ENCODE assay signal across 16 cellular contexts in the genomic region with DNA sequence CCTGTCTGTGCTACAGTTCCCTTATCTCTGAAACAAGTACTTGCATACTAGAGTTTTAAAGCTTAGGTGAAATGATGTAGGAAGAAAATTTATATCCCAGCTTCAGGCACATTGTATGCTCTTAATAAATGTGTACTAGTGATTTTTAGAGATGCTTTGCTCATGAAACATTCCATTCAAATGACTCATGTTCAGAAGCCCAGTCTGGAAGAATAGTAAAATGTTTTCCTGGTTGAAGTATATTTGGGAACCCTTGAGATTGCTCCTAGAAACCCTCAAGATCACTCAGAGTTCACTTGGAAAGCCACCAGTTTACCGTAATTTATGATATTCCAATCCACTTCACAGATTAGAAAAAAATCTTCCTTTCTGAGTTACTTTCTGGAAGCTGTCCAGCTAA.
"Had no signal": no experiment of that assay in that cellular context is flagged by ENCODE, and none has a peak within 500 bp of the region (broad histone marks: within the 10 kb centered on the region; RNA-seq: fewer than 3 reads in every experiment).

No MANE protein-coding gene starts in this region.

- H3K27ac Mint-ChIP-seq: stimulated activated naive CD8-positive, alpha-beta T cell treated with anti-CD3 and anti-CD28 coated beads, Interleukin-15, amount 100 ng/mL, for 72 hours had no signal

- H3K4me3 Mint-ChIP-seq: neural crest cell; stimulated activated naive CD8-positive, alpha-beta T cell treated with anti-CD3 and anti-CD28 coated beads, Interleukin-15, amount 100 ng/mL, for 72 hours had no signal

- H3K4me3 ChIP-seq: cardiac muscle cell, dorsolateral prefrontal cortex, esophagus muscularis mucosa, psoas muscle, right lobe of liver, thoracic aorta had no signal

- H3K9me3 Mint-ChIP-seq: neural crest cell; stimulated activated naive CD8-positive, alpha-beta T cell treated with anti-CD3 and anti-CD28 coated beads, Interleukin-15, amount 100 ng/mL, for 72 hours had no signal

- H3K36me3 ChIP-seq: cardiac muscle cell, esophagus muscularis mucosa, right lobe of liver, thoracic aorta had no signal

- DNase-seq: activated CD4-positive, CD25-positive, alpha-beta regulatory T cell treated with anti-CD3 and anti-CD28 coated beads, Interleukin-2, amount 50 U/mL, for 72 hours; activated naive CD4-positive, alpha-beta T cell treated with Interleukin-2 at 50 U/mL for 16 hours; activated T-cell treated with anti-CD3 and anti-CD28 coated beads for 4 hours; dorsolateral prefrontal cortex; hypothalamus; kidney; psoas muscle; right lobe of liver; stimulated activated naive CD8-positive, alpha-beta T cell treated with anti-CD3 and anti-CD28 coated beads, Interleukin-15, amount 100 ng/mL, for 72 hours; T-helper 1 cell; T1000 had no signal

- H3K4me1 Mint-ChIP-seq: neural crest cell; stimulated activated naive CD8-positive, alpha-beta T cell treated with anti-CD3 and anti-CD28 coated beads, Interleukin-15, amount 100 ng/mL, for 72 hours had no signal

- ATAC-seq: psoas muscle; right lobe of liver; stimulated activated naive CD8-positive, alpha-beta T cell treated with anti-CD3 and anti-CD28 coated beads, Interleukin-15, amount 100 ng/mL, for 72 hours had no signal

- H3K27me3 ChIP-seq: cardiac muscle cell, esophagus muscularis mucosa, right lobe of liver had no signal

- H3K27me3 Mint-ChIP-seq: stimulated activated naive CD8-positive, alpha-beta T cell treated with anti-CD3 and anti-CD28 coated beads, Interleukin-15, amount 100 ng/mL, for 72 hours had no signal

- H3K9me3 ChIP-seq: esophagus muscularis mucosa, psoas muscle, right lobe of liver, thoracic aorta had no signal

- FAIRE-seq: astrocyte, kidney had no signal

- H3K27ac ChIP-seq: cardiac muscle cell, dorsolateral prefrontal cortex, esophagus muscularis mucosa, psoas muscle, right lobe of liver, thoracic aorta had no signal

- H3K4me1 ChIP-seq: esophagus muscularis mucosa, psoas muscle, right lobe of liver had no signal
